21 cellular contexts compared by ENCODE assay signal in the genomic region with DNA sequence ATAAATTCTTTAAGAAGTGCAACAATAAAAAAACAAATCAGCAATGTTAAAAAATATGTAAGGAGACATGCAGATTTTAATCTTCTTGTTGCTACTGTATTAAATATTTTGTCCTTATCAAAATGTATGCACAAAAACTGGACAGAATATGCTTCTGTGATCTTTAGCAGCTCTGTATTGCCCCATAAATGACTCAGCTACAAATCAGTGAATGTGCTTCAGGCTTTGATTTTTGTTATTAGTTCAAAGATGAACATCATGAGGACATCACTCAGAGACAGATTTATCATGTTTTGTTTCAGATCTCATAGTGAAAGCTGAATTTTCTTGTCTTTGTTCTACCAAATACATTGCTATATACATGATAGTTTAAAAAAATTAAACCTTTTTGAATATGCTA.
"Had no signal": no experiment of that assay in that cellular context is flagged by ENCODE, and none has a peak within 500 bp of the region (broad histone marks: within the 10 kb centered on the region; RNA-seq: fewer than 3 reads in every experiment).

No MANE protein-coding gene starts in this region.

- H3K27ac ChIP-seq: heart right ventricle, lower lobe of right lung, parathyroid adenoma, tibial artery had no signal

- H3K27me3 ChIP-seq: heart right ventricle, tibial artery had no signal

- H3K4me1 ChIP-seq: heart right ventricle, lower lobe of right lung, parathyroid adenoma, tibial artery had no signal

- H3K4me3 ChIP-seq: heart right ventricle, lower lobe of right lung, tibial artery had no signal

- ATAC-seq: activated CD4-positive, alpha-beta T cell treated with anti-CD3 and anti-CD28 coated beads for 36 hours; activated T-helper 17 cell treated with anti-CD3 and anti-CD28 coated beads, Interleukin-2, amount 50 U/mL, for 72 hours; heart right ventricle; left lobe of liver; lower lobe of right lung; right cardiac atrium; stimulated activated naive CD8-positive, alpha-beta T cell treated with anti-CD3 and anti-CD28 coated beads, Interleukin-15, amount 100 ng/mL, for 72 hours; T-helper 17 cell had no signal

- DNase-seq: activated B cell treated with CpG ODN at 0.5 μM for 24 hours; activated CD4-positive, alpha-beta T cell treated with anti-CD3 and anti-CD28 coated beads for 36 hours; activated CD4-positive, alpha-beta T cell treated with anti-CD3 and anti-CD28 coated beads, Interleukin-2, amount 50 U/mL, for 4 hours; activated CD8-positive, alpha-beta memory T cell treated with anti-CD3 and anti-CD28 coated beads for 24 hours; activated CD8-positive, alpha-beta memory T cell treated with anti-CD3 and anti-CD28 coated beads, Interleukin-2, amount 50 U/mL, for 4 hours; activated T-cell treated with anti-CD3 and anti-CD28 coated beads, Interleukin-2, amount 50 U/mL, for 24 hours; amniotic stem cell; effector CD4-positive, alpha-beta T cell; erythroblast; heart right ventricle; lower lobe of right lung; naive B cell; nucleus accumbens; right cardiac atrium; stimulated activated CD4-positive, alpha-beta T cell treated with anti-CD3 and anti-CD28 coated beads, Interleukin-12 subunit alpha, Interleukin-12 subunit beta, amount 100 ng/mL, for 4 hours; stimulated activated naive CD8-positive, alpha-beta T cell treated with anti-CD3 and anti-CD28 coated beads, Interleukin-15, amount 100 ng/mL, for 72 hours; T-helper 17 cell; tibial artery had no signal
